23 cellular contexts compared by ENCODE assay signal in genomic region chr3:125334675-125335560, GRCh38. TPM values are rescaled to one million over a fixed set of nuclear protein-coding genes. Genes with fewer than 3 reads are reported as not detected.
A peak's percentile ranks its signal among the peaks of the same experiment; 100 is the strongest.
DNase-seq lines count a peak whose midpoint lies in the region; ATAC-seq and TF ChIP-seq lines count a peak whose summit lies in the region.
"Had no signal": no experiment of that assay in that cellular context is flagged by ENCODE, and none has a peak within 500 bp of the region (broad histone marks: within the 10 kb centered on the region; RNA-seq: fewer than 3 reads in every experiment).

No MANE protein-coding gene starts in this region.

- peaks cover 20% of the 10 kb centered on the region for H3K9me3 Mint-ChIP-seq in activated CD4-positive, alpha-beta T cell treated with anti-CD3 and anti-CD28 coated beads, Interleukin-2, amount 10 ng/mL, durations not matched to agents 7 days and 5 days

- H3K4me1 ChIP-seq in cardiac muscle cell (ENCODE audit: low read depth) (peaks cover 18% of the 10 kb centered on the region), heart left ventricle (peaks cover 5 to 57% (median 42%) of the 10 kb centered on the region in 12 donors)
- H3K4me1 ChIP-seq: SJSA1 had no signal

- H3K27me3 Mint-ChIP-seq in activated CD4-positive, alpha-beta T cell treated with anti-CD3 and anti-CD28 coated beads, Interleukin-2, amount 10 ng/mL, durations not matched to agents 7 days and 5 days: no peaks in the 10 kb centered on the region
- H3K27me3 Mint-ChIP-seq: activated CD4-positive, alpha-beta T cell treated with anti-CD3 and anti-CD28 coated beads, Interleukin-2, amount 10 ng/mL, durations not matched to agents 24 days and 14 days; activated naive CD8-positive, alpha-beta T cell treated with anti-CD3 and anti-CD28 coated beads for 36 hours; CD8-positive, alpha-beta memory T cell; type B pancreatic cell had no signal

- TF ChIP-seq POLR2A in heart left ventricle (IDR thresholded peaks at IDR 0.05): no peak

- TF ChIP-seq CTCF in cardiac muscle cell (IDR thresholded peaks at IDR 0.05; ENCODE audit: low read depth, low read length): no peak
- no peak for TF ChIP-seq CTCF in heart left ventricle (IDR thresholded peaks at IDR 0.05)
- TF ChIP-seq CTCF in coronary artery (IDR thresholded peaks at IDR 0.05): no peak

- H3K4me1 Mint-ChIP-seq in activated CD4-positive, alpha-beta T cell treated with anti-CD3 and anti-CD28 coated beads, Interleukin-2, amount 10 ng/mL, durations not matched to agents 7 days and 5 days: peaks cover 22% of the 10 kb centered on the region

- POLR2A ChIA-PET in activated CD4-positive, alpha-beta T cell treated with anti-CD3 and anti-CD28 coated beads, Interleukin-2, amount 10 ng/mL, durations not matched to agents 7 days and 5 days (lab: Charles Lee): no interaction called here

- DNase-seq in cardiac muscle cell (ENCODE audit: low read depth in 1 of 2, low spot score in 1 of 2) (peak in 1 of 2 donors; percentile 55), Right ventricle myocardium inferior (ENCODE audit: missing footprints) (no peak), SIG-M5 treated with dmso at 0.1 percent for 504 hours (lab: John Stamatoyannopoulos, UW; ENCODE audit: unreplicated experiment) (peak; percentile 88), heart left ventricle (no peak), SKM-1 treated with dmso at 0.1 percent for 144 hours (lab: John Stamatoyannopoulos, UW; ENCODE audit: unreplicated experiment) (no peak), coronary artery (ENCODE audit: low spot score) (no peak)
- DNase-seq in activated CD4-positive, alpha-beta T cell treated with anti-CD3 and anti-CD28 coated beads, Interleukin-2, amount 10 ng/mL, durations not matched to agents 7 days and 5 days: no peak
- DNase-seq: ACHN; activated CD4-positive, alpha-beta T cell treated with anti-CD3 and anti-CD28 coated beads, Interleukin-2, amount 10 ng/mL, durations not matched to agents 24 days and 14 days; activated naive CD8-positive, alpha-beta T cell treated with anti-CD3 and anti-CD28 coated beads for 36 hours; activated T-cell treated with anti-CD3 and anti-CD28 coated beads, Interleukin-2, amount 50 U/mL, for 48 hours; CD8-positive, alpha-beta memory T cell; DND-41; Karpas-422; mammary epithelial cell; NCI-H1436 treated with DMSO at 0.1 percent for 48 hours; stimulated activated naive CD8-positive, alpha-beta T cell treated with anti-CD3 and anti-CD28 coated beads, Interleukin-15, Interleukin-2, amounts not matched to agents 100 U/mL and 50 U/mL, for 24 hours had no signal

- H3K27ac Mint-ChIP-seq in activated CD4-positive, alpha-beta T cell treated with anti-CD3 and anti-CD28 coated beads, Interleukin-2, amount 10 ng/mL, durations not matched to agents 7 days and 5 days: no peak overlapping the region
- H3K27ac Mint-ChIP-seq: activated CD4-positive, alpha-beta T cell treated with anti-CD3 and anti-CD28 coated beads, Interleukin-2, amount 10 ng/mL, durations not matched to agents 24 days and 14 days; activated naive CD8-positive, alpha-beta T cell treated with anti-CD3 and anti-CD28 coated beads for 36 hours; type B pancreatic cell had no signal

- H3K27ac ChIP-seq in cardiac muscle cell (peak overlapping the region; percentile 58), heart left ventricle (peak overlapping the region in 10 of 12 donors; percentile 11 to 68 (median 44)), coronary artery (no peak overlapping the region)
- H3K27ac ChIP-seq: esophagus muscularis mucosa, SJSA1 had no signal

- peaks cover 32% of the 10 kb centered on the region for H3K36me3 Mint-ChIP-seq in activated CD4-positive, alpha-beta T cell treated with anti-CD3 and anti-CD28 coated beads, Interleukin-2, amount 10 ng/mL, durations not matched to agents 7 days and 5 days (ENCODE audit: low read depth)

- CTCF ChIA-PET in activated CD4-positive, alpha-beta T cell treated with anti-CD3 and anti-CD28 coated beads, Interleukin-2, amount 10 ng/mL, durations not matched to agents 7 days and 5 days (lab: Charles Lee): no interaction called here

- H3K27me3 ChIP-seq in cardiac muscle cell: no peaks in the 10 kb centered on the region
- H3K27me3 ChIP-seq in heart left ventricle: no peaks in the 10 kb centered on the region
- H3K27me3 ChIP-seq: esophagus muscularis mucosa, SJSA1 had no signal

- intact Hi-C loops in Right ventricle myocardium inferior (cut with DNase I): no loop called here
- intact Hi-C loops in heart left ventricle (cut with DNase I): no loop called here

- H3K4me3 ChIP-seq in cardiac muscle cell: no peak overlapping the region
- peak overlapping the region in 1 of 12 donors; percentile 13 for H3K4me3 ChIP-seq in heart left ventricle
- H3K4me3 ChIP-seq in coronary artery: no peak overlapping the region
- H3K4me3 ChIP-seq: esophagus muscularis mucosa, SJSA1 had no signal

- peaks cover 2% of the 10 kb centered on the region for H3K36me3 ChIP-seq in cardiac muscle cell
- H3K36me3 ChIP-seq in heart left ventricle: peaks cover 0 to 7% (median 0%) of the 10 kb centered on the region in 9 donors

- no peaks in the 10 kb centered on the region for H3K9me3 ChIP-seq in cardiac muscle cell (ENCODE audit: low read depth)
- H3K9me3 ChIP-seq in heart left ventricle: peaks cover 0 to 18% (median 2%) of the 10 kb centered on the region in 12 donors
- H3K9me3 ChIP-seq: esophagus muscularis mucosa, SJSA1 had no signal

- H3K4me3 Mint-ChIP-seq in activated CD4-positive, alpha-beta T cell treated with anti-CD3 and anti-CD28 coated beads, Interleukin-2, amount 10 ng/mL, durations not matched to agents 7 days and 5 days: no peak overlapping the region
- H3K4me3 Mint-ChIP-seq: activated CD4-positive, alpha-beta T cell treated with anti-CD3 and anti-CD28 coated beads, Interleukin-2, amount 10 ng/mL, durations not matched to agents 24 days and 14 days; activated naive CD8-positive, alpha-beta T cell treated with anti-CD3 and anti-CD28 coated beads for 36 hours; neural crest cell; type B pancreatic cell had no signal

- ATAC-seq in Right ventricle myocardium inferior: no peak
- peak; percentile 39 to 63 (median 47) for ATAC-seq in heart left ventricle
- no peak for ATAC-seq in GM18520 (IDR thresholded peaks at IDR 0.05; ENCODE audit: unreplicated experiment)
- ATAC-seq: HCT116; stimulated activated naive CD8-positive, alpha-beta T cell treated with anti-CD3 and anti-CD28 coated beads, Interleukin-15, Interleukin-2, amounts not matched to agents 100 U/mL and 50 U/mL, for 24 hours had no signal

- WGBS in heart left ventricle, 4 donors: 57 to 63% (median 61%) methylated on average over 5 of the region's 5 CpGs

RNA-seq across cellular contexts. Expression of gene ZNF148, which starts 40.2 kb away (rescaled TPM):
- total RNA-seq in cardiac muscle cell (20.0 and 29.4 TPM in 2 replicates), Right ventricle myocardium inferior (43.7 TPM), heart left ventricle (10 to 100 TPM; 24.1 to 62.4 (median 40.2) TPM)
- polyA plus RNA-seq in cardiac muscle cell (26.1 and 40.4 TPM in 2 replicates), heart left ventricle (1 to 10 TPM; 4.5 to 8.4 TPM)
- total RNA-seq in activated CD4-positive, alpha-beta T cell treated with anti-CD3 and anti-CD28 coated beads, Interleukin-2, amount 10 ng/mL, durations not matched to agents 7 days and 5 days: 10 to 100 TPM; 39.3 to 46.1 TPM

Comparison
In these comparisons a context has a peak if more than half of its experiments do, and no peak if none do; other contexts are left out.
1. ATAC-seq: peak in heart left ventricle (4 of 4); none in Right ventricle myocardium inferior (single experiment) and GM18520 (single experiment).
2. H3K27ac ChIP-seq: peak in cardiac muscle cell (single experiment) and heart left ventricle (10 of 12); none in coronary artery (0 of 2).